ENCODE assay signal across 9 cellular contexts in genomic region chr20:3744806-3745685, GRCh38. TPM values are rescaled to one million over a fixed set of nuclear protein-coding genes. Genes with fewer than 3 reads are reported as not detected.
DNase-seq lines count a peak whose midpoint lies in the region; ATAC-seq and TF ChIP-seq lines count a peak whose summit lies in the region.
"Had no signal": no experiment of that assay in that cellular context is flagged by ENCODE, and none has a peak within 500 bp of the region (broad histone marks: within the 10 kb centered on the region; RNA-seq: fewer than 3 reads in every experiment).

No MANE protein-coding gene starts in this region.

- peak overlapping the region; percentile 37 to 57 for H3K4me3 ChIP-seq in Panc1 (ENCODE audit: low read depth in 2 of 2, low read length in 2 of 2)

- POLR2A ChIA-PET in Panc1 (lab: Charles Lee) = interaction anchor here (0.5 kb wide), 1 partner anchor 135 kb away, joined by 7 read pairs; no protein-coding TSS in a partner anchor

- H3K9me3 ChIP-seq in Panc1 (ENCODE audit: control insufficient read depth, insufficient read depth, low read depth, low read length) = no peaks in the 10 kb centered on the region

- no peak for TF ChIP-seq CTCF in Panc1 (IDR thresholded peaks at IDR 0.05)

- intact Hi-C loops in Panc1 (cut with micrococcal nuclease; ENCODE audit: unreplicated experiment) (loop anchor here (10.0 kb wide), 1 partner anchor 70 kb away; no protein-coding TSS in a partner anchor), left ventricle myocardium superior (cut with micrococcal nuclease) (no loop called here)

- DNase-seq in DMS 273 (lab: John Stamatoyannopoulos, UW; ENCODE audit: unreplicated experiment) (peak; percentile 74), DMS 273 treated with DMSO at 0.1 percent for 48 hours (lab: John Stamatoyannopoulos, UW) (no peak), Panc1 (ENCODE audit: low read depth, low spot score) (peak; percentile 78), left ventricle myocardium superior (peak; percentile 78), NCI-H128 (lab: John Stamatoyannopoulos, UW; ENCODE audit: unreplicated experiment) (no peak), COR-L47 (lab: John Stamatoyannopoulos, UW) (no peak)
- peak; percentile 59 for DNase-seq in activated T-helper 9 cell treated with anti-CD3 and anti-CD28 coated beads, Interleukin-2, amount 50 U/mL, for 16 hours (ENCODE audit: low read depth)
- peak; percentile 48 to 68 (median 55) for DNase-seq in stimulated activated CD4-positive, alpha-beta T cell treated with anti-CD3 and anti-CD28 coated beads, Interleukin-1b, Interleukin-23, amount 100 ng/mL, for 24 hours (ENCODE audit: low read depth in 4 of 4, low spot score in 1 of 4)

- in situ Hi-C loops in Panc1 (cut with HindIII; ENCODE audit: low pct_unique_long_range_greater_than_20kb, low sequenced_read_pairs) = no loop called here

- H3K36me3 ChIP-seq in Panc1 (ENCODE audit: control insufficient read depth, insufficient read depth, low read length) = no peaks in the 10 kb centered on the region

- peak overlapping the region; percentile 32; the same call in 1 of the 2 replicates for H3K27ac ChIP-seq in Panc1 (ENCODE audit: low read length)

- BruUV-seq in Panc1 (replicated peaks; lab: Mats Ljungman, UMichigan) = no TSS peak

- CTCF ChIA-PET in Panc1 (lab: Charles Lee) = interaction anchor here (0.6 to 1.4 kb wide), 3 partner anchors 9 to 691 kb away, joined by 3 to 5 read pairs (median 4); no protein-coding TSS in a partner anchor

- H3K4me1 ChIP-seq in Panc1 (ENCODE audit: control insufficient read depth, insufficient read depth, low read length) = no peaks in the 10 kb centered on the region; the same call in 1 of the 2 replicates

- H3K27me3 ChIP-seq in Panc1 (ENCODE audit: control insufficient read depth, insufficient read depth, low read length) = no peaks in the 10 kb centered on the region

- ATAC-seq in Panc1 = peak; percentile 68
- ATAC-seq in left ventricle myocardium superior = peak; percentile 58

RNA-seq across cellular contexts. Expression of gene HSPA12B, which starts 12.6 kb away (rescaled TPM):
- total RNA-seq in Panc1 (2021; ENCODE audit: unreplicated experiment) (0.21 TPM), left ventricle myocardium superior (16.2 TPM)
- 0.51 TPM for polyA plus RNA-seq in Panc1 (2012; ENCODE audit: insufficient read length)
- total RNA-seq: activated naive CD4-positive, alpha-beta T cell treated with anti-CD3 and anti-CD28 coated beads, Interleukin-2, amount 50 U/mL, for 72 hours had no signal

RNA-seq across cellular contexts. Expression of gene ADISSP, which starts 22.5 kb away (rescaled TPM):
- total RNA-seq in Panc1 (2021; ENCODE audit: unreplicated experiment) (100 TPM), left ventricle myocardium superior (10.3 TPM)
- 137 TPM for polyA plus RNA-seq in Panc1 (2012; ENCODE audit: insufficient read length)

RNA-seq across cellular contexts. Expression of gene SIGLEC1, which starts 32.6 kb away (rescaled TPM):
- 0.03 TPM for total RNA-seq in Panc1 (2021; ENCODE audit: unreplicated experiment)
- not detected for polyA plus RNA-seq in Panc1 (2012; ENCODE audit: insufficient read length)
- 7.1 TPM for total RNA-seq in left ventricle myocardium superior

RNA-seq across cellular contexts. Expression of gene SPEF1, which starts 36.2 kb away (rescaled TPM):
- total RNA-seq in Panc1 (2021; ENCODE audit: unreplicated experiment) (0.41 TPM), left ventricle myocardium superior (not detected)
- polyA plus RNA-seq in Panc1 (2012; ENCODE audit: insufficient read length) = 0.28 TPM

RNA-seq across cellular contexts. Expression of gene CENPB, which starts 41.5 kb away (rescaled TPM):
- total RNA-seq in Panc1 (2021; ENCODE audit: unreplicated experiment) (154 TPM), left ventricle myocardium superior (68.3 TPM)
- 149 TPM for polyA plus RNA-seq in Panc1 (2012; ENCODE audit: insufficient read length)

Comparison
In these comparisons a context has a peak if more than half of its experiments do, and no peak if none do; other contexts are left out.
1. DNase-seq: peak in DMS 273 (single experiment), Panc1 (single experiment), activated T-helper 9 cell treated with anti-CD3 and anti-CD28 coated beads, Interleukin-2, amount 50 U/mL, for 16 hours (single experiment), left ventricle myocardium superior (single experiment) and stimulated activated CD4-positive, alpha-beta T cell treated with anti-CD3 and anti-CD28 coated beads, Interleukin-1b, Interleukin-23, amount 100 ng/mL, for 24 hours (4 of 4); none in DMS 273 treated with DMSO at 0.1 percent for 48 hours (single experiment), NCI-H128 (single experiment) and COR-L47 (single experiment).
2. RNA of gene HSPA12B, which starts 12.6 kb away (total RNA-seq): 16.2 TPM in left ventricle myocardium superior (single experiment); 0.21 TPM in Panc1 (single experiment); every median in the first group is over 10 times any median in the second.